5 cellular contexts compared by ENCODE assay signal in the genomic region with DNA sequence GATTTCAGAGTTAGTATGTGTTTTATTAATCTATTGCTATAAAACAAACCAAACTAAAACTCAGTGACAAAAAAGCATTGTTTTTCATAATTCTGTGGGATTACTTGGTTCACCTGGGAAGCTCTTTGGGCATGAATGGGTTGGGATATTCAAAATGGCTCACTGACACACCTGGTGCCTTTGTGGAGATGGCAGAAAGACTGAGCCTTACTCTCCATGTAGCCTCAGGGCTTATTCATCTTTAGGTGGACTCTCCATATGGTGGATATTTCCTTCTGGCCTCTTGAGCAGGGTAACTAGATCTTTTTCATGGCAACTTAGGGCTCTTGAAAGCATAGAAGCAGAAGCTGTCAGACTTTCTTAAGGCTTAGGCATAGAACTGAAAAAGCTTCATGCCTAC.
"Had no signal": no experiment of that assay in that cellular context is flagged by ENCODE, and none has a peak within 500 bp of the region (broad histone marks: within the 10 kb centered on the region; RNA-seq: fewer than 3 reads in every experiment).

No MANE protein-coding gene starts in this region.

- H3K27ac ChIP-seq: GM23248 had no signal

- H3K9ac ChIP-seq: GM23248 had no signal

- DNase-seq: GM23248, GOT3, H7, HCEC 1CT, IMR-90 had no signal

- H2AFZ ChIP-seq: GM23248 had no signal

- H3K4me3 ChIP-seq: GM23248 had no signal
